13 cellular contexts compared by ENCODE assay signal in genomic region chr4:9141050-9141449, GRCh38. TPM values are rescaled to one million over a fixed set of nuclear protein-coding genes. Genes with fewer than 3 reads are reported as not detected.
"Had no signal": no experiment of that assay in that cellular context is flagged by ENCODE, and none has a peak within 500 bp of the region (broad histone marks: within the 10 kb centered on the region; RNA-seq: fewer than 3 reads in every experiment).

No MANE protein-coding gene starts in this region.

RNA-seq across cellular contexts. Expression of gene FAM90A26, which starts 29.2 kb away (rescaled TPM):
- total RNA-seq: activated CD8-positive, alpha-beta T cell treated with anti-CD3 and anti-CD28 coated beads for 36 hours; activated naive CD8-positive, alpha-beta T cell treated with anti-CD3 and anti-CD28 coated beads for 36 hours; activated T-helper 17 cell treated with anti-CD3 and anti-CD28 coated beads, Interleukin-2, amount 50 U/mL, for 72 hours; adrenal gland; aorta; body of pancreas; dermis blood vessel endothelial cell; esophagus muscularis mucosa; foreskin keratinocyte; gastrocnemius medialis; heart left ventricle; T-helper 1 cell treated with Interleukin-12 subunit alpha and Interleukin-12 subunit beta and Interleukin-4 antibody, amounts not matched to agents 30 ng/mL and 1 ng/mL, for 36 hours; WTC11 had no signal
- polyA plus RNA-seq: adrenal gland, aorta, foreskin keratinocyte, heart left ventricle had no signal
